12 cellular contexts compared by ENCODE assay signal in genomic region chr2:172098287-172098649, GRCh38. TPM values are rescaled to one million over a fixed set of nuclear protein-coding genes. Genes with fewer than 3 reads are reported as not detected.
DNase-seq lines count a peak whose midpoint lies in the region; ATAC-seq and TF ChIP-seq lines count a peak whose summit lies in the region.
"Had no signal": no experiment of that assay in that cellular context is flagged by ENCODE, and none has a peak within 500 bp of the region (broad histone marks: within the 10 kb centered on the region; RNA-seq: fewer than 3 reads in every experiment).

No MANE protein-coding gene starts in this region.

- TF ChIP-seq CTCF in type B pancreatic cell (conservative IDR thresholded peaks at IDR 0.05): no peak

- peaks cover 63% of the 10 kb centered on the region for H3K27me3 Mint-ChIP-seq in stimulated activated naive CD8-positive, alpha-beta T cell treated with anti-CD3 and anti-CD28 coated beads, Interleukin-15, Interleukin-2, amounts not matched to agents 100 ng/mL and 50 ng/mL, for 24 hours
- peaks cover 79% of the 10 kb centered on the region for H3K27me3 Mint-ChIP-seq in type B pancreatic cell

- peaks cover 5% of the 10 kb centered on the region for H3K36me3 Mint-ChIP-seq in stimulated activated naive CD8-positive, alpha-beta T cell treated with anti-CD3 and anti-CD28 coated beads, Interleukin-15, Interleukin-2, amounts not matched to agents 100 ng/mL and 50 ng/mL, for 24 hours (ENCODE audit: low read depth)
- peaks cover 5% of the 10 kb centered on the region for H3K36me3 Mint-ChIP-seq in type B pancreatic cell

- peak overlapping the region; percentile 40; the same call in 1 of the 2 replicates for H3K4me3 ChIP-seq in SJSA1

- H3K4me3 Mint-ChIP-seq in stimulated activated naive CD8-positive, alpha-beta T cell treated with anti-CD3 and anti-CD28 coated beads, Interleukin-15, Interleukin-2, amounts not matched to agents 100 ng/mL and 50 ng/mL, for 24 hours: peak overlapping the region; percentile 64
- peak overlapping the region; percentile 80 for H3K4me3 Mint-ChIP-seq in type B pancreatic cell

- peak overlapping the region; percentile 59 for H3K27ac Mint-ChIP-seq in stimulated activated naive CD8-positive, alpha-beta T cell treated with anti-CD3 and anti-CD28 coated beads, Interleukin-15, Interleukin-2, amounts not matched to agents 100 ng/mL and 50 ng/mL, for 24 hours
- peak overlapping the region; percentile 74 for H3K27ac Mint-ChIP-seq in type B pancreatic cell

- DNase-seq in stimulated activated naive CD8-positive, alpha-beta T cell treated with anti-CD3 and anti-CD28 coated beads, Interleukin-15, Interleukin-2, amounts not matched to agents 100 U/mL and 50 U/mL, for 24 hours: no peak
- no peak for DNase-seq in SJSA1 (ENCODE audit: low read depth in 1 of 2, low spot score in 2 of 2)
- DNase-seq in fibroblast of peridontal ligament (ENCODE audit: extremely low read depth): peak; percentile 42
- no peak for DNase-seq in type B pancreatic cell (ENCODE audit: extremely low spot score, unreplicated experiment)
- no peak for DNase-seq in NCI-H82 (lab: John Stamatoyannopoulos, UW)
- DNase-seq in stimulated activated CD4-positive, alpha-beta T cell treated with anti-CD3 and anti-CD28 coated beads, Interleukin-2, amount 100 ng/mL, for 48 hours: no peak
- DNase-seq in NCI-H1417 treated with DMSO at 0.1 percent for 48 hours (lab: John Stamatoyannopoulos, UW): no peak
- DNase-seq: DMS153, NCI-H2081 had no signal

- peak overlapping the region; percentile 95 for H3K27ac ChIP-seq in SJSA1
- H3K27ac ChIP-seq: SK-N-MC had no signal

- H3K27me3 ChIP-seq in SJSA1 (replicated peaks): no peaks in the 10 kb centered on the region

- no peaks in the 10 kb centered on the region for H3K9me3 Mint-ChIP-seq in stimulated activated naive CD8-positive, alpha-beta T cell treated with anti-CD3 and anti-CD28 coated beads, Interleukin-15, Interleukin-2, amounts not matched to agents 100 ng/mL and 50 ng/mL, for 24 hours
- H3K9me3 Mint-ChIP-seq in type B pancreatic cell: no peaks in the 10 kb centered on the region

- no peaks in the 10 kb centered on the region for H3K9me3 ChIP-seq in SJSA1 (replicated peaks)

- ATAC-seq in stimulated activated naive CD8-positive, alpha-beta T cell treated with anti-CD3 and anti-CD28 coated beads, Interleukin-15, Interleukin-2, amounts not matched to agents 100 U/mL and 50 U/mL, for 24 hours: no peak

- peaks cover 62% of the 10 kb centered on the region for H3K4me1 ChIP-seq in SJSA1 (replicated peaks)

- H3K36me3 ChIP-seq in SJSA1: no peaks in the 10 kb centered on the region; the same call in 1 of the 2 replicates

- H3K4me1 Mint-ChIP-seq in stimulated activated naive CD8-positive, alpha-beta T cell treated with anti-CD3 and anti-CD28 coated beads, Interleukin-15, Interleukin-2, amounts not matched to agents 100 ng/mL and 50 ng/mL, for 24 hours (ENCODE audit: low read depth): peaks cover 77% of the 10 kb centered on the region
- peaks cover 16% of the 10 kb centered on the region for H3K4me1 Mint-ChIP-seq in type B pancreatic cell (ENCODE audit: unreplicated experiment)

RNA-seq across cellular contexts. Expression of gene DLX2, which starts 4.4 kb away (rescaled TPM):
- 0.92 TPM in 1 of 2 replicates, not detected in the other for total RNA-seq in SJSA1 (2014; rRNA removed; shearing (Covaris generic))
- 4.3 and 6.9 TPM in 2 replicates for total RNA-seq in type B pancreatic cell (ENCODE audit: low replicate concordance)
- total RNA-seq: right cardiac atrium had no signal

RNA-seq across cellular contexts. Expression of gene DLX1, which starts 13.0 kb away (rescaled TPM):
- 4.7 and 4.9 TPM in 2 replicates for total RNA-seq in SJSA1 (2014; rRNA removed; shearing (Covaris generic))
- 0.59 and 10.0 TPM in 2 replicates for total RNA-seq in type B pancreatic cell (ENCODE audit: low replicate concordance)
